2 cellular contexts compared by ENCODE assay signal in genomic region chr2:143182649-143183048, GRCh38.
TF ChIP-seq lines count a peak whose summit lies in the region.

No MANE protein-coding gene starts in this region.

TF ChIP-seq in GM23338, 12 proteins besides CTCF, POLR2A, EP300 and RAD21:
- TF ChIP-seq ETS1 (IDR thresholded peaks at IDR 0.05): no peak
- no peak for TF ChIP-seq NANOG (IDR thresholded peaks at IDR 0.05; ENCODE audit: borderline replicate concordance)
- TF ChIP-seq ZNF462 (CRISPR knock-in tag; IDR thresholded peaks at IDR 0.05): no peak
- no peak for TF ChIP-seq STAT1 (IDR thresholded peaks at IDR 0.05; ENCODE audit: unreplicated experiment)
- no peak for TF ChIP-seq ZNF331 (CRISPR knock-in tag; IDR thresholded peaks at IDR 0.05; ENCODE audit: low read depth)
- TF ChIP-seq JUNB (IDR thresholded peaks at IDR 0.05; ENCODE audit: unreplicated experiment): no peak
- TF ChIP-seq EZH2 (IDR thresholded peaks at IDR 0.05; ENCODE audit: low read depth, unreplicated experiment): no peak
- no peak for TF ChIP-seq REST (IDR thresholded peaks at IDR 0.05; ENCODE audit: unreplicated experiment)
- no peak for TF ChIP-seq POLR2AphosphoS5 (IDR thresholded peaks at IDR 0.05; ENCODE audit: low read depth)
- no peak for TF ChIP-seq CREB1 (CRISPR knock-in tag; IDR thresholded peaks at IDR 0.05; ENCODE audit: low read depth)
- no peak for TF ChIP-seq ZNF114 (CRISPR knock-in tag; IDR thresholded peaks at IDR 0.05)
- TF ChIP-seq EZH2phosphoT487 (IDR thresholded peaks at IDR 0.05; ENCODE audit: unreplicated experiment): no peak

TF ChIP-seq in SK-N-SH, 30 proteins besides CTCF, POLR2A, EP300 and RAD21:
- TF ChIP-seq PBX3 (IDR thresholded peaks at IDR 0.05) (no peak), GATA2 (CRISPR knock-in tag; IDR thresholded peaks at IDR 0.05) (no peak), RFX5 (IDR thresholded peaks at IDR 0.05; ENCODE audit: low read length) (no peak), SMC3 (IDR thresholded peaks at IDR 0.05; ENCODE audit: low read depth, low read length) (no peak), GABPA (IDR thresholded peaks at IDR 0.05; ENCODE audit: low read depth) (no peak), MXI1 (IDR thresholded peaks at IDR 0.05; ENCODE audit: low read depth, low read length) (no peak), FOSL2 (IDR thresholded peaks at IDR 0.05; ENCODE audit: borderline replicate concordance, low read depth) (no peak), MAX (IDR thresholded peaks at IDR 0.05; ENCODE audit: low read depth) (no peak), FOXM1 (IDR thresholded peaks at IDR 0.05; ENCODE audit: low read depth) (no peak), CHD2 (IDR thresholded peaks at IDR 0.05; ENCODE audit: low read length, partially characterized antibody) (no peak), SIN3A (IDR thresholded peaks at IDR 0.05; ENCODE audit: borderline replicate concordance, low read depth, low read length) (no peak), USF2 (IDR thresholded peaks at IDR 0.05; ENCODE audit: borderline replicate concordance, low read depth, low read length) (no peak)
